In genomic region chr10:90461437-90462155, GRCh38 we compare ENCODE assay signal across 21 cellular contexts.
"Had no signal": no experiment of that assay in that cellular context is flagged by ENCODE, and none has a peak within 500 bp of the region (broad histone marks: within the 10 kb centered on the region; RNA-seq: fewer than 3 reads in every experiment).

No MANE protein-coding gene starts in this region.

- H3K4me3 ChIP-seq: left ventricle myocardium inferior, mucosa of descending colon, tibial artery, uterus had no signal

- H3K27me3 ChIP-seq: brain microvascular endothelial cell, foreskin keratinocyte, neutrophil, tibial artery, uterus had no signal

- ATAC-seq: activated CD4-positive, alpha-beta T cell treated with anti-CD3 and anti-CD28 coated beads for 36 hours; effector memory CD8-positive, alpha-beta T cell; esophagus mucosa; foreskin keratinocyte; mucosa of descending colon; naive thymus-derived CD4-positive, alpha-beta T cell; stimulated activated naive B cell treated with anti-CD40 and anti-IgM and Interleukin-4, amounts not matched to agents 10 μg/mL and 1 μg/mL and 100 μg/mL, for 72 hours; T-helper 17 cell had no signal

- DNase-seq: activated CD4-positive, alpha-beta memory T cell treated with anti-CD3 and anti-CD28 coated beads for 36 hours; activated CD4-positive, alpha-beta T cell treated with anti-CD3 and anti-CD28 coated beads for 36 hours; activated naive CD4-positive, alpha-beta T cell treated with anti-CD3 and anti-CD28 coated beads, Interleukin-2, amount 10 ng/mL, durations not matched to agents 7 days and 5 days; activated T-cell treated with anti-CD3 and anti-CD28 coated beads, Interleukin-2, amount 50 U/mL, for 24 hours; brain microvascular endothelial cell; effector memory CD8-positive, alpha-beta T cell; foreskin keratinocyte; glutamatergic neuron; hypothalamus; kidney; left ventricle myocardium inferior; mucosa of descending colon; naive thymus-derived CD4-positive, alpha-beta T cell; retina; stimulated activated CD4-positive, alpha-beta T cell treated with anti-CD3 and anti-CD28 coated beads, Interleukin-2, amount 100 ng/mL, for 48 hours; stimulated activated naive B cell treated with anti-CD40 and anti-IgM and Interleukin-4, amounts not matched to agents 10 μg/mL and 1 μg/mL and 100 μg/mL, for 72 hours; T-helper 17 cell; tibial artery; uterus had no signal

- H3K4me1 ChIP-seq: foreskin keratinocyte, left ventricle myocardium inferior, uterus had no signal

- H3K36me3 ChIP-seq: brain microvascular endothelial cell, left ventricle myocardium inferior, neutrophil, tibial artery, uterus had no signal

- H3K27ac ChIP-seq: brain microvascular endothelial cell, foreskin keratinocyte, left ventricle myocardium inferior, neutrophil, tibial artery, uterus had no signal

- H3K9me3 ChIP-seq: left ventricle myocardium inferior, mucosa of descending colon, neutrophil, tibial artery, uterus had no signal
